ENCODE assay signal across 14 cellular contexts in genomic region chr3:177141899-177142651, GRCh38. TPM values are rescaled to one million over a fixed set of nuclear protein-coding genes. Genes with fewer than 3 reads are reported as not detected.
DNase-seq lines count a peak whose midpoint lies in the region; ATAC-seq and TF ChIP-seq lines count a peak whose summit lies in the region.
"Had no signal": no experiment of that assay in that cellular context is flagged by ENCODE, and none has a peak within 500 bp of the region (broad histone marks: within the 10 kb centered on the region; RNA-seq: fewer than 3 reads in every experiment).

No MANE protein-coding gene starts in this region.

- H3K4me1 Mint-ChIP-seq in CD14-positive monocyte = peaks cover 41% of the 10 kb centered on the region
- peaks cover 77 to 96% of the 10 kb centered on the region in 2 donors for H3K4me1 Mint-ChIP-seq in immature natural killer cell

- H3K9me3 Mint-ChIP-seq in CD14-positive monocyte (peaks cover 0 to 4% (median 0%) of the 10 kb centered on the region in 7 donors), immature natural killer cell (peaks cover 0 to 2% (median 0%) of the 10 kb centered on the region in 6 donors)

- H3K27me3 Mint-ChIP-seq in CD14-positive monocyte (ENCODE audit: low read depth in 3 of 3) (no peaks in the 10 kb centered on the region), immature natural killer cell (ENCODE audit: low read depth in 3 of 3) (peaks cover 0 to 2% (median 1%) of the 10 kb centered on the region in 3 donors)
- H3K27me3 Mint-ChIP-seq: brain had no signal

- H3K36me3 Mint-ChIP-seq in CD14-positive monocyte = peaks cover 7 to 17% of the 10 kb centered on the region in 2 donors
- no peaks in the 10 kb centered on the region for H3K36me3 Mint-ChIP-seq in immature natural killer cell

- H3K4me3 Mint-ChIP-seq in CD14-positive monocyte = no peak overlapping the region
- peak overlapping the region in 1 of 5 donors; percentile 12 for H3K4me3 Mint-ChIP-seq in immature natural killer cell
- H3K4me3 Mint-ChIP-seq: brain had no signal

- intact Hi-C loops in CD14-positive monocyte (cut with micrococcal nuclease) = no loop called here

- no peak overlapping the region for H3K4me3 ChIP-seq in GM12865 (ENCODE audit: low read depth, low read length)
- H3K4me3 ChIP-seq: heart right ventricle, lung had no signal

- ATAC-seq in GM21737 (IDR thresholded peaks at IDR 0.05; ENCODE audit: unreplicated experiment) (no peak), HG03469 (IDR thresholded peaks at IDR 0.05; ENCODE audit: unreplicated experiment) (no peak)
- ATAC-seq: SK-N-SH treated with all-trans-retinoic acid at 6 μM for 48 hours had no signal

- DNase-seq in CD14-positive monocyte (ENCODE audit: low spot score) (no peak), GM12865 (ENCODE audit: low read depth) (peak; percentile 18), T follicular helper cell (ENCODE audit: low read depth) (peak; percentile 3), immature natural killer cell (no peak), middle frontal gyrus (ENCODE audit: extremely low spot score, low spot score) (no peak)
- DNase-seq in activated naive CD4-positive, alpha-beta T cell (lab: John Stamatoyannopoulos, UW) = no peak
- DNase-seq: heart right ventricle, NCI-H1092 treated with DMSO at 0.1 percent for 48 hours, NCI-H526 treated with DMSO at 0.1 percent for 48 hours had no signal

- TF ChIP-seq CTCF in CD14-positive monocyte (IDR thresholded peaks at IDR 0.05) (no peak), GM12865 (IDR thresholded peaks at IDR 0.05; ENCODE audit: insufficient read depth, low read depth, low read length, missing control alignments) (no peak)

- H3K27ac Mint-ChIP-seq in CD14-positive monocyte (peak overlapping the region; percentile 21 to 76 (median 42)), immature natural killer cell (peak overlapping the region in 4 of 6 donors; percentile 20 to 29 (median 22))

RNA-seq across cellular contexts. Expression of gene TBL1XR1, which starts 55.2 kb away (rescaled TPM):
- 10 to 100 TPM; 10.2 to 20.4 TPM for polyA plus RNA-seq in CD14-positive monocyte
- 10 to 100 TPM; 12.1 to 19.4 (median 13.0) TPM for polyA plus RNA-seq in immature natural killer cell

Comparison
In these comparisons a context has a peak if more than half of its experiments do, and no peak if none do; other contexts are left out.
1. DNase-seq: peak in GM12865 (single experiment) and T follicular helper cell (single experiment); none in CD14-positive monocyte (single experiment), immature natural killer cell (0 of 3), middle frontal gyrus (single experiment) and activated naive CD4-positive, alpha-beta T cell (0 of 4).